ENCODE assay signal across 18 cellular contexts in the genomic region with DNA sequence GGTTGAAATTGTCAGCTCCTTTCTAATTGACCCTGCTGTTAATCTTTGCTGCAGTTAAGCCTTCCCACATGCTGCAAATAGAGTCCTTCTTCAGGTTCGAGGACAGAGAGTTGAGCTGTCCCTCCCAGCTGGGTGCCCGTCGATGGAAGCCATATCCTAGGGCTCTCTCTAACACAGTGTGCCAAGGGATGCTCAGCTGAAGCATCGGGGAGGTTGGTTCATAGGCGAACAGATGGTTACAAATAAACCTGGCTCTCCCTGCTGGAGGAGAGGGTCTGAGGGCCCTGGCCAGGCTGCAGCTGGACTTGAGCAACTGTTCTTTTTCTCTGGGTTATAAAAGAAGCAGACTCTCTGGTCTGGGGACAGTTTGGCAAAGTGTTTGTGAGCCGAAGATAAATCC.
DNase-seq lines count a peak whose midpoint lies in the region; ATAC-seq lines count a peak whose summit lies in the region.
"Had no signal": no experiment of that assay in that cellular context is flagged by ENCODE, and none has a peak within 500 bp of the region (broad histone marks: within the 10 kb centered on the region; RNA-seq: fewer than 3 reads in every experiment).

No MANE protein-coding gene starts in this region.

- POLR2A ChIA-PET in activated CD4-positive, alpha-beta T cell treated with anti-CD3 and anti-CD28 coated beads for 36 hours (lab: Charles Lee): no interaction called here

- H3K27ac Mint-ChIP-seq in activated CD4-positive, alpha-beta T cell treated with anti-CD3 and anti-CD28 coated beads for 36 hours: no peak overlapping the region
- H3K27ac Mint-ChIP-seq: CD4-positive, alpha-beta T cell; T-cell had no signal

- H3K9me3 Mint-ChIP-seq in activated CD4-positive, alpha-beta T cell treated with anti-CD3 and anti-CD28 coated beads for 36 hours (ENCODE audit: low read depth): no peaks in the 10 kb centered on the region
- H3K9me3 Mint-ChIP-seq: CD4-positive, alpha-beta T cell; T-cell had no signal

- intact Hi-C loops in right cardiac atrium (cut with DNase I): no loop called here
- intact Hi-C loops in cardiac septum (cut with DNase I): no loop called here
- intact Hi-C loops in activated CD4-positive, alpha-beta T cell treated with anti-CD3 and anti-CD28 coated beads for 36 hours (cut with DNase I, micrococcal nuclease): no loop called here

- no peaks in the 10 kb centered on the region for H3K4me1 Mint-ChIP-seq in activated CD4-positive, alpha-beta T cell treated with anti-CD3 and anti-CD28 coated beads for 36 hours
- H3K4me1 Mint-ChIP-seq: T-cell had no signal

- 56% methylated on average over 6 of the region's 6 CpGs for WGBS in right cardiac atrium

- no peak overlapping the region for H3K4me3 ChIP-seq in right cardiac atrium (ENCODE audit: low read length)
- H3K4me3 ChIP-seq: BLaER1, Peyer's patch had no signal

- no peaks in the 10 kb centered on the region for H3K4me1 ChIP-seq in right cardiac atrium (ENCODE audit: control insufficient read depth, insufficient read depth, low read length)
- H3K4me1 ChIP-seq: BLaER1, Peyer's patch had no signal

- no peak overlapping the region for H3K4me3 Mint-ChIP-seq in activated CD4-positive, alpha-beta T cell treated with anti-CD3 and anti-CD28 coated beads for 36 hours
- H3K4me3 Mint-ChIP-seq: CD4-positive, alpha-beta T cell; T-cell had no signal

- no peaks in the 10 kb centered on the region for H3K27me3 Mint-ChIP-seq in activated CD4-positive, alpha-beta T cell treated with anti-CD3 and anti-CD28 coated beads for 36 hours
- H3K27me3 Mint-ChIP-seq: CD4-positive, alpha-beta T cell had no signal

- ATAC-seq in right cardiac atrium: no peak
- no peak for ATAC-seq in activated CD4-positive, alpha-beta T cell treated with anti-CD3 and anti-CD28 coated beads for 36 hours
- ATAC-seq: T-cell had no signal

- DNase-seq in right cardiac atrium: peak in 1 of 3 donors; percentile 32
- no peak for DNase-seq in cardiac septum (ENCODE audit: low spot score)
- DNase-seq in NCI-H1694 (lab: John Stamatoyannopoulos, UW): peak; percentile 29
- peak; percentile 73 for DNase-seq in cerebellum (ENCODE audit: low spot score)
- no peak for DNase-seq in activated effector memory CD4-positive, alpha-beta T cell treated with anti-CD3 and anti-CD28 coated beads, Interleukin-2, amount 50 U/mL, for 16 hours
- DNase-seq in SK-N-DZ (ENCODE audit: low spot score): no peak
- DNase-seq in activated CD4-positive, alpha-beta T cell treated with anti-CD3 and anti-CD28 coated beads for 36 hours: no peak
- DNase-seq: CD4-positive, alpha-beta T cell; COR-L47; DND-41; IMR-90; NCI-H1105 treated with DMSO at 0.1 percent for 48 hours; NCI-H187 treated with DMSO at 0.1 percent for 48 hours; NCI-H446 treated with DMSO at 0.1 percent for 48 hours; Peyer's patch; T-cell had no signal

- CTCF ChIA-PET in activated CD4-positive, alpha-beta T cell treated with anti-CD3 and anti-CD28 coated beads for 36 hours (lab: Charles Lee): no interaction called here

- H3K27me3 ChIP-seq in right cardiac atrium (ENCODE audit: control insufficient read depth, insufficient read depth): no peaks in the 10 kb centered on the region
- H3K27me3 ChIP-seq: BLaER1, Peyer's patch had no signal

- H3K9me3 ChIP-seq in right cardiac atrium (ENCODE audit: control insufficient read depth, low read length): no peaks in the 10 kb centered on the region
- H3K9me3 ChIP-seq: BLaER1, Peyer's patch had no signal

- no peaks in the 10 kb centered on the region for H3K36me3 Mint-ChIP-seq in activated CD4-positive, alpha-beta T cell treated with anti-CD3 and anti-CD28 coated beads for 36 hours (ENCODE audit: low read depth)
- H3K36me3 Mint-ChIP-seq: T-cell had no signal

- peak overlapping the region; percentile 16 for H3K27ac ChIP-seq in right cardiac atrium (ENCODE audit: low read length)
- H3K27ac ChIP-seq: BLaER1, KMS-11 had no signal

Comparison
In these comparisons a context has a peak if more than half of its experiments do, and no peak if none do; other contexts are left out.
1. DNase-seq: peak in NCI-H1694 (single experiment) and cerebellum (single experiment); none in cardiac septum (single experiment), activated effector memory CD4-positive, alpha-beta T cell treated with anti-CD3 and anti-CD28 coated beads, Interleukin-2, amount 50 U/mL, for 16 hours (single experiment), SK-N-DZ (single experiment) and activated CD4-positive, alpha-beta T cell treated with anti-CD3 and anti-CD28 coated beads for 36 hours (single experiment).